Comparison of ENCODE assay signal across 17 cellular contexts in the genomic region with DNA sequence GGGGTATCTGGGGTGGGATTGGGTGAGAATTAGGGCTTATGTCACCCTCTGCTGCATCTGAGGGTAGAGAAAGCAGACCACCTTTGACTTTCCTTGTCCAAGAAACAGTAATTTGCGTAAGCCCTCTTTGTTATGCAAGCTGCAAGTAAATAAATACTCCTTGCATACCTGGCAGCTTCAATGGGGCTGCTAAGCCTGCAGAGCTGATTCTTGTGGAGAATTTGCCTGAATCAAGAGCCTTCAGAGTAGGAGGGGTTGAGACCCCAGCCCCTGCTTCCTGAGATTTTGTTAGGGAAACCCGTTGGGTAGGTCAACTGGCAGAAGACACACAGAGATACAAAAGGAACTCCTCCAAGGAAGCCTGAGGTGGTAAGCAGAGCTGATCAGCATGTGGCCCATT.
A peak's percentile ranks its signal among the peaks of the same experiment; 100 is the strongest.
DNase-seq lines count a peak whose midpoint lies in the region; ATAC-seq and TF ChIP-seq lines count a peak whose summit lies in the region.
"Had no signal": no experiment of that assay in that cellular context is flagged by ENCODE, and none has a peak within 500 bp of the region (broad histone marks: within the 10 kb centered on the region; RNA-seq: fewer than 3 reads in every experiment).

No MANE protein-coding gene starts in this region.

- no peak overlapping the region for H2AFZ ChIP-seq in neural progenitor cell (replicated peaks)

- H3K27me3 Mint-ChIP-seq in endodermal cell (ENCODE audit: insufficient read depth) (peaks cover 33% of the 10 kb centered on the region), neural progenitor cell (ENCODE audit: insufficient read depth, low read depth) (no peaks in the 10 kb centered on the region)
- H3K27me3 Mint-ChIP-seq in T-helper 2 cell treated with Interferon-gamma antibody and Interleukin-4, amounts not matched to agents 5 μg/mL and 100 μg/mL, for 36 hours (ENCODE audit: low read depth) = peaks cover 16% of the 10 kb centered on the region

- no peak for ATAC-seq in HG03280 (IDR thresholded peaks at IDR 0.05; ENCODE audit: unreplicated experiment)
- ATAC-seq: K562 had no signal

- H4K20me1 ChIP-seq in neural progenitor cell (ENCODE audit: low read depth) = no peaks in the 10 kb centered on the region
- H4K20me1 ChIP-seq: BLaER1 had no signal

- no peaks in the 10 kb centered on the region for H3K36me3 Mint-ChIP-seq in endodermal cell (ENCODE audit: low read depth)
- H3K36me3 Mint-ChIP-seq in neural progenitor cell = no peaks in the 10 kb centered on the region
- H3K36me3 Mint-ChIP-seq in T-helper 2 cell treated with Interferon-gamma antibody and Interleukin-4, amounts not matched to agents 5 μg/mL and 100 μg/mL, for 36 hours (ENCODE audit: low read depth) = no peaks in the 10 kb centered on the region
- H3K36me3 Mint-ChIP-seq: CD8-positive, alpha-beta memory T cell had no signal

- H3K4me2 ChIP-seq in neural progenitor cell = no peak overlapping the region
- H3K4me2 ChIP-seq: BLaER1 had no signal

- no peak overlapping the region for H3K4me3 Mint-ChIP-seq in endodermal cell
- no peak overlapping the region for H3K4me3 Mint-ChIP-seq in neural progenitor cell
- H3K4me3 Mint-ChIP-seq in T-helper 2 cell treated with Interferon-gamma antibody and Interleukin-4, amounts not matched to agents 5 μg/mL and 100 μg/mL, for 36 hours = no peak overlapping the region
- H3K4me3 Mint-ChIP-seq: CD8-positive, alpha-beta memory T cell had no signal

- peak overlapping the region; percentile 52 for H3K27ac ChIP-seq in HUES48 (ENCODE audit: low read depth, low read length)
- H3K27ac ChIP-seq in endodermal cell (ENCODE audit: low read depth, low read length) = no peak overlapping the region
- H3K27ac ChIP-seq in neural progenitor cell = no peak overlapping the region
- H3K27ac ChIP-seq: 22Rv1, BLaER1 had no signal

- H3K27ac Mint-ChIP-seq in endodermal cell = no peak overlapping the region
- H3K27ac Mint-ChIP-seq in neural progenitor cell = no peak overlapping the region
- H3K27ac Mint-ChIP-seq in T-helper 2 cell treated with Interferon-gamma antibody and Interleukin-4, amounts not matched to agents 5 μg/mL and 100 μg/mL, for 36 hours = no peak overlapping the region
- H3K27ac Mint-ChIP-seq: CD8-positive, alpha-beta memory T cell had no signal

- H3F3A ChIP-seq in neural progenitor cell (ENCODE audit: low read depth) = no peaks in the 10 kb centered on the region

- no peak overlapping the region for H3K9ac ChIP-seq in HUES48 (ENCODE audit: low read depth, low read length)
- no peak overlapping the region for H3K9ac ChIP-seq in endodermal cell (ENCODE audit: extremely low read depth, low read length, poor library complexity, severe bottlenecking)
- no peak overlapping the region for H3K9ac ChIP-seq in neural progenitor cell
- H3K9ac ChIP-seq: BLaER1 had no signal

- H3K4me1 ChIP-seq in HUES48 (ENCODE audit: control insufficient read depth, insufficient read depth, low read length) = peaks cover 30% of the 10 kb centered on the region
- H3K4me1 ChIP-seq in endodermal cell (ENCODE audit: control insufficient read depth, insufficient read depth, low read length) = peaks cover 25% of the 10 kb centered on the region
- H3K4me1 ChIP-seq in neural progenitor cell = peaks cover 27% of the 10 kb centered on the region
- H3K4me1 ChIP-seq: BLaER1, Caco-2, HAP-1 had no signal

- H3K9me3 Mint-ChIP-seq in endodermal cell = peaks cover 25% of the 10 kb centered on the region
- peaks cover 4% of the 10 kb centered on the region for H3K9me3 Mint-ChIP-seq in neural progenitor cell
- H3K9me3 Mint-ChIP-seq in T-helper 2 cell treated with Interferon-gamma antibody and Interleukin-4, amounts not matched to agents 5 μg/mL and 100 μg/mL, for 36 hours = peaks cover 14% of the 10 kb centered on the region

- H3K36me3 ChIP-seq in HUES48 (ENCODE audit: control insufficient read depth, insufficient read depth, low read length) (no peaks in the 10 kb centered on the region), endodermal cell (ENCODE audit: control insufficient read depth, insufficient read depth, low read length) (no peaks in the 10 kb centered on the region), neural progenitor cell (no peaks in the 10 kb centered on the region)
- H3K36me3 ChIP-seq: BLaER1, HAP-1 had no signal

- H3K79me2 ChIP-seq in neural progenitor cell (ENCODE audit: low read depth) = no peaks in the 10 kb centered on the region

- H3K4me1 Mint-ChIP-seq in endodermal cell (peaks cover 32% of the 10 kb centered on the region), neural progenitor cell (no peaks in the 10 kb centered on the region)
- no peaks in the 10 kb centered on the region for H3K4me1 Mint-ChIP-seq in T-helper 2 cell treated with Interferon-gamma antibody and Interleukin-4, amounts not matched to agents 5 μg/mL and 100 μg/mL, for 36 hours (ENCODE audit: low read depth)
- H3K4me1 Mint-ChIP-seq: CD8-positive, alpha-beta memory T cell had no signal

- WGBS in endodermal cell (ENCODE audit: insufficient coverage in 1 of 2, insufficient read length in 1 of 2), 2 experiments = 10 to 60% methylated on average over 1 to 2 of the region's 2 CpGs

- H3K27me3 ChIP-seq in HUES48 (ENCODE audit: control insufficient read depth, insufficient read depth, low read length) = no peaks in the 10 kb centered on the region
- H3K27me3 ChIP-seq in endodermal cell (ENCODE audit: control insufficient read depth, insufficient read depth, low read length, poor library complexity, severe bottlenecking) = peaks cover 9% of the 10 kb centered on the region
- H3K27me3 ChIP-seq in neural progenitor cell = no peaks in the 10 kb centered on the region
- H3K27me3 ChIP-seq: BLaER1 had no signal

- no peak overlapping the region for H3K4me3 ChIP-seq in HUES48 (ENCODE audit: low read depth, low read length)
- peak overlapping the region; percentile 59 for H3K4me3 ChIP-seq in endodermal cell (ENCODE audit: low read length)
- no peak overlapping the region for H3K4me3 ChIP-seq in neural progenitor cell
- H3K4me3 ChIP-seq: BLaER1, HAP-1, K562 had no signal

- no peaks in the 10 kb centered on the region for H3K9me3 ChIP-seq in HUES48 (ENCODE audit: control insufficient read depth, insufficient read depth, low read length)
- peaks cover 6% of the 10 kb centered on the region for H3K9me3 ChIP-seq in endodermal cell (ENCODE audit: control insufficient read depth, low read length)
- no peaks in the 10 kb centered on the region for H3K9me3 ChIP-seq in neural progenitor cell (ENCODE audit: low read depth)
- H3K9me3 ChIP-seq: BLaER1, Caco-2, HAP-1 had no signal

- DNase-seq in activated T-cell treated with anti-CD3 and anti-CD28 coated beads, Interleukin-2, amount 50 U/mL, for 48 hours = peak; percentile 20 to 24
- no peak for DNase-seq in activated T-cell treated with anti-CD3 and anti-CD28 coated beads for 4 hours
- peak; percentile 67 for DNase-seq in endodermal cell
- peak; percentile 5 for DNase-seq in neural progenitor cell (ENCODE audit: low spot score)
- DNase-seq in T-helper 2 cell treated with Interferon-gamma antibody and Interleukin-4, amounts not matched to agents 5 μg/mL and 100 μg/mL, for 36 hours (ENCODE audit: low spot score) = no peak
- DNase-seq in kidney tubule cell (ENCODE audit: low spot score) = no peak
- DNase-seq: AML-193; Caco-2; CD8-positive, alpha-beta memory T cell; DND-41; GF-D8 had no signal

- no peak for TF ChIP-seq CTCF in endodermal cell (conservative IDR thresholded peaks at IDR 0.05)
- TF ChIP-seq CTCF in neural progenitor cell (IDR thresholded peaks at IDR 0.05) = no peak

Comparison
In these comparisons a context has a peak if more than half of its experiments do, and no peak if none do; other contexts are left out.
1. DNase-seq: peak in activated T-cell treated with anti-CD3 and anti-CD28 coated beads, Interleukin-2, amount 50 U/mL, for 48 hours (2 of 2), endodermal cell (single experiment) and neural progenitor cell (single experiment); none in activated T-cell treated with anti-CD3 and anti-CD28 coated beads for 4 hours (single experiment), T-helper 2 cell treated with Interferon-gamma antibody and Interleukin-4, amounts not matched to agents 5 μg/mL and 100 μg/mL, for 36 hours (single experiment) and kidney tubule cell (single experiment).